17 cellular contexts compared by ENCODE assay signal in genomic region chr6:11197846-11198245, GRCh38. TPM values are rescaled to one million over a fixed set of nuclear protein-coding genes. Genes with fewer than 3 reads are reported as not detected.
DNase-seq lines count a peak whose midpoint lies in the region; ATAC-seq and TF ChIP-seq lines count a peak whose summit lies in the region.
"Had no signal": no experiment of that assay in that cellular context is flagged by ENCODE, and none has a peak within 500 bp of the region (broad histone marks: within the 10 kb centered on the region; RNA-seq: fewer than 3 reads in every experiment).

No MANE protein-coding gene starts in this region.

- ATAC-seq in HG03378 (IDR thresholded peaks at IDR 0.05; ENCODE audit: unreplicated experiment), result no peak
- ATAC-seq: heart left ventricle had no signal

- H3K27me3 ChIP-seq in ACC112 (ENCODE audit: insufficient read depth, low read length), result no peaks in the 10 kb centered on the region
- H3K27me3 ChIP-seq: heart left ventricle had no signal

- no peaks in the 10 kb centered on the region for H3K27me3 Mint-ChIP-seq in HFFc6 (ENCODE audit: insufficient read depth)
- peaks cover 1 to 4% (median 2%) of the 10 kb centered on the region in 3 donors for H3K27me3 Mint-ChIP-seq in immature natural killer cell (ENCODE audit: low read depth in 3 of 3)
- H3K27me3 Mint-ChIP-seq in osteocyte (ENCODE audit: unreplicated experiment), result no peaks in the 10 kb centered on the region
- H3K27me3 Mint-ChIP-seq: stimulated activated naive CD8-positive, alpha-beta T cell treated with anti-CD3 and anti-CD28 coated beads, Interleukin-15, amount 100 ng/mL, for 72 hours had no signal

- peak overlapping the region; percentile 90 for H3K27ac ChIP-seq in ACC112 (ENCODE audit: low read depth, low read length)
- H3K27ac ChIP-seq: epithelial cell of prostate, WERI-Rb-1 had no signal

- peak overlapping the region; percentile 82 for H3K4me3 Mint-ChIP-seq in HFFc6
- H3K4me3 Mint-ChIP-seq in immature natural killer cell, result no peak overlapping the region
- peak overlapping the region; percentile 58 for H3K4me3 Mint-ChIP-seq in osteocyte (ENCODE audit: unreplicated experiment)
- H3K4me3 Mint-ChIP-seq: stimulated activated naive CD8-positive, alpha-beta T cell treated with anti-CD3 and anti-CD28 coated beads, Interleukin-15, amount 100 ng/mL, for 72 hours had no signal

- H3K9me3 Mint-ChIP-seq in HFFc6 (no peaks in the 10 kb centered on the region), immature natural killer cell (no peaks in the 10 kb centered on the region), osteocyte (ENCODE audit: unreplicated experiment) (no peaks in the 10 kb centered on the region)
- H3K9me3 Mint-ChIP-seq: stimulated activated naive CD8-positive, alpha-beta T cell treated with anti-CD3 and anti-CD28 coated beads, Interleukin-15, amount 100 ng/mL, for 72 hours had no signal

- H2AFZ ChIP-seq in ACC112 (ENCODE audit: low read length, unreplicated experiment), result no peak overlapping the region

- H3K27ac Mint-ChIP-seq in HFFc6 (peak overlapping the region; percentile 94), immature natural killer cell (peak overlapping the region; percentile 45 to 98 (median 86)), osteocyte (ENCODE audit: unreplicated experiment) (peak overlapping the region; percentile 92)

- TF ChIP-seq CTCF in HFFc6 (IDR thresholded peaks at IDR 0.05) (no peak), osteocyte (IDR thresholded peaks at IDR 0.05) (no peak), GM20000 (IDR thresholded peaks at IDR 0.05; ENCODE audit: extremely low read depth, missing control alignments) (no peak)

- no peaks in the 10 kb centered on the region for H3K36me3 ChIP-seq in ACC112 (ENCODE audit: insufficient read depth, low read length)
- H3K36me3 ChIP-seq: WERI-Rb-1 had no signal

- DNase-seq in HFFc6 (no peak), immature natural killer cell (no peak), osteocyte (ENCODE audit: extremely low spot score, unreplicated experiment) (peak; percentile 32), dermis blood vessel endothelial cell (no peak), GM20000 (ENCODE audit: low spot score) (no peak)
- DNase-seq in central memory CD4-positive, alpha-beta T cell, result no peak
- DNase-seq: activated naive CD4-positive, alpha-beta T cell treated with Interleukin-2 at 50 U/mL for 16 hours; heart left ventricle; left cardiac atrium; NCI-H146; NCI-H510A; small intestine; stimulated activated naive CD8-positive, alpha-beta T cell treated with anti-CD3 and anti-CD28 coated beads, Interleukin-15, amount 100 ng/mL, for 72 hours; WERI-Rb-1 had no signal

- no peaks in the 10 kb centered on the region for H3K79me2 ChIP-seq in ACC112 (ENCODE audit: control insufficient read depth, insufficient read depth, low read length, unreplicated experiment)

- H3K4me1 Mint-ChIP-seq in HFFc6 (ENCODE audit: low read depth), result peaks cover 94% of the 10 kb centered on the region
- peaks cover 87 to 95% of the 10 kb centered on the region in 2 donors for H3K4me1 Mint-ChIP-seq in immature natural killer cell
- H3K4me1 Mint-ChIP-seq in osteocyte (ENCODE audit: unreplicated experiment), result peaks cover 82% of the 10 kb centered on the region

- peaks cover 81% of the 10 kb centered on the region for H3K4me1 ChIP-seq in ACC112 (ENCODE audit: control insufficient read depth, insufficient read depth, low read length, unreplicated experiment)

- peaks cover 42% of the 10 kb centered on the region for H3K36me3 Mint-ChIP-seq in HFFc6 (ENCODE audit: low read depth)
- peaks cover 27 to 33% (median 30%) of the 10 kb centered on the region in 3 donors for H3K36me3 Mint-ChIP-seq in immature natural killer cell
- peaks cover 3% of the 10 kb centered on the region for H3K36me3 Mint-ChIP-seq in osteocyte (ENCODE audit: unreplicated experiment)

- peak overlapping the region; percentile 20; the same call in 1 of the 2 replicates for H3K4me3 ChIP-seq in ACC112 (ENCODE audit: low read depth, low read length)
- H3K4me3 ChIP-seq: heart left ventricle had no signal

RNA-seq across cellular contexts. Expression of gene NEDD9, which starts 34.6 kb away (rescaled TPM):
- 10 to 100 TPM; 10.3 to 19.9 (median 12.6) TPM for total RNA-seq in HFFc6 (2021; fragmentation: NEBNext Ultra II Directional; extraction: Animal tissue kit (Norgen Biotek cat#: 25700))
- 10 to 100 TPM; 26.2 to 73.6 (median 27.6) TPM for polyA plus RNA-seq in immature natural killer cell
- total RNA-seq in osteocyte (8.8 and 10.3 TPM in 2 replicates), dermis blood vessel endothelial cell (158 and 173 TPM in 2 replicates)

Comparison
In these comparisons a context has a peak if more than half of its experiments do, and no peak if none do; other contexts are left out.
1. H3K4me3 Mint-ChIP-seq: peak in HFFc6 (single experiment) and osteocyte (single experiment); none in immature natural killer cell (0 of 5).
2. Peak in every context shown above with its lines, with median percentiles within 50 percentile points of each other: H3K27ac Mint-ChIP-seq.